10 cellular contexts compared by ENCODE assay signal in genomic region chrX:19839770-19840254, GRCh38. TPM values are rescaled to one million over a fixed set of nuclear protein-coding genes. Genes with fewer than 3 reads are reported as not detected.
DNase-seq lines count a peak whose midpoint lies in the region; ATAC-seq, FAIRE-seq and TF ChIP-seq lines count a peak whose summit lies in the region.
"Had no signal": no experiment of that assay in that cellular context is flagged by ENCODE, and none has a peak within 500 bp of the region (broad histone marks: within the 10 kb centered on the region; RNA-seq: fewer than 3 reads in every experiment).

No MANE protein-coding gene starts in this region.

- SMC1A ChIA-PET in GM12878 (lab: Charles Lee; ENCODE audit: uncharacterized antibody, unreplicated experiment): interaction anchor here (0.7 to 8.2 kb wide), 26 partner anchors 10 to 246 kb away, joined by 3 to 75 read pairs (median 11); no protein-coding TSS in a partner anchor

- no peak overlapping the region for H3K9ac ChIP-seq in BLaER1 treated with 17β-estradiol and CSF1 and Interleukin-3, amounts not matched to agents 10 nM and 100 nM
- H3K9ac ChIP-seq in GM12878 (ENCODE audit: control insufficient read depth, insufficient read depth, low read length): 0 out of 2 replicates have a peak overlapping the region, but pooled peaks have one; percentile 8

- peak overlapping the region; percentile 7 to 63 (median 38); a peak in 19 of 22 replicates for H3K4me2 ChIP-seq in BLaER1 treated with 17β-estradiol and CSF1 and Interleukin-3, amounts not matched to agents 10 nM and 100 nM
- H3K4me2 ChIP-seq in GM12878 (ENCODE audit: control insufficient read depth, insufficient read depth): peak overlapping the region; percentile 41; the same call in 1 of the 2 replicates

- H3K79me2 ChIP-seq in GM12878 (ENCODE audit: control insufficient read depth, insufficient read depth, low read length): peaks cover 70% of the 10 kb centered on the region

- BruUV-seq in GM12878 (replicated peaks; lab: Mats Ljungman, UMichigan): no TSS peak

- peaks cover 0 to 34% (median 16%) of the 10 kb centered on the region in 11 experiments; a peak in 13 of 22 replicates for H3K36me3 ChIP-seq in BLaER1 treated with 17β-estradiol and CSF1 and Interleukin-3, amounts not matched to agents 10 nM and 100 nM
- H3K36me3 ChIP-seq in GM12878 (ENCODE audit: control insufficient read depth in 2 of 2, insufficient read depth in 2 of 2, low read length in 1 of 2) (peaks cover 0 to 4% of the 10 kb centered on the region in 2 experiments; a peak in 2 of 4 replicates), body of pancreas (replicated peaks in 1 of 2; ENCODE audit: insufficient read depth in 1 of 2, low read depth in 2 of 2) (no peaks in the 10 kb centered on the region)

- no peak for TF ChIP-seq POLR2A in GM12878 (IDR thresholded peaks at IDR 0.05; ENCODE audit: low read depth, low read length)
- TF ChIP-seq POLR2A in body of pancreas (IDR thresholded peaks at IDR 0.05): no peak

- CTCF ChIA-PET in GM12878 (lab: Yijun Ruan, JAX): interaction anchor here (0.6 to 1.8 kb wide), 10 partner anchors 16 to 99 kb away, joined by 3 to 7 read pairs (median 4); no protein-coding TSS in a partner anchor

- peaks cover 19 to 47% (median 29%) of the 10 kb centered on the region in 10 experiments for H3K4me1 ChIP-seq in BLaER1 treated with 17β-estradiol and CSF1 and Interleukin-3, amounts not matched to agents 10 nM and 100 nM
- peaks cover 31% of the 10 kb centered on the region for H3K4me1 ChIP-seq in GM12878 (ENCODE audit: control insufficient read depth, insufficient read depth, low read length)
- H3K4me1 ChIP-seq in body of pancreas: no peaks in the 10 kb centered on the region

- POLR2A ChIA-PET in GM12878 (lab: Charles Lee): interaction anchor here (0.5 to 3.7 kb wide), 18 partner anchors 9 to 111 kb away, joined by 3 to 23 read pairs (median 4); no protein-coding TSS in a partner anchor

- WGBS in GM12878 (ENCODE audit: insufficient coverage, insufficient replicate concordance, low lambda C conversion rate, missing lambda C conversion rate): 0% methylated on average over 2 of the region's 2 CpGs
- 59 to 72% methylated on average over 2 of the region's 2 CpGs for WGBS in body of pancreas, 2 donors

- RAD21 ChIA-PET in GM12878 (lab: Charles Lee; ENCODE audit: unreplicated experiment): interaction anchor here (0.7 to 4.3 kb wide), 28 partner anchors 9 to 228 kb away, joined by 3 to 35 read pairs (median 6); no protein-coding TSS in a partner anchor

- H4K20me1 ChIP-seq in BLaER1 treated with 17β-estradiol and CSF1 and Interleukin-3, amounts not matched to agents 10 nM and 100 nM: peaks cover 0 to 53% (median 11%) of the 10 kb centered on the region in 11 experiments; a peak in 12 of 22 replicates
- H4K20me1 ChIP-seq in GM12878 (ENCODE audit: control insufficient read depth, insufficient read depth): no peaks in the 10 kb centered on the region

- TF ChIP-seq CTCF in GM12878 (IDR thresholded peaks at IDR 0.05 in 2 of 3, conservative IDR thresholded peaks at IDR 0.05 in 1 of 3; ENCODE audit: control insufficient read depth in 2 of 3, extremely low read depth in 1 of 3, insufficient read depth in 1 of 3, low read depth in 3 of 3, low read length in 3 of 3): no peak
- no peak for TF ChIP-seq CTCF in body of pancreas (IDR thresholded peaks at IDR 0.05)

- FAIRE-seq in GM12878 (lab: Jason Lieb, UNC): no peak

- intact Hi-C loops in GM12878 (cut with micrococcal nuclease; ENCODE audit: unreplicated experiment): loop anchor here (2.0 to 5.0 kb wide), 3 partner anchors 23 to 93 kb away; no protein-coding TSS in a partner anchor
- intact Hi-C loops in body of pancreas (cut with DNase I): no loop called here

- in situ Hi-C loops in GM12878 (cut with MboI): no loop called here

- no peak for TF ChIP-seq RAD21 in GM12878 (IDR thresholded peaks at IDR 0.05; ENCODE audit: insufficient read depth, low read depth, low read length)

- 0 out of 22 replicates have a peak overlapping the region, but pooled peaks of 2 of the 11 experiments have one; percentile 13 to 16 for H3K27ac ChIP-seq in BLaER1 treated with 17β-estradiol and CSF1 and Interleukin-3, amounts not matched to agents 10 nM and 100 nM
- H3K27ac ChIP-seq in GM12878 (ENCODE audit: control insufficient read depth, insufficient read depth) (peak overlapping the region; percentile 84), body of pancreas (no peak overlapping the region)

- DNase-seq in NCI-H510A treated with DMSO at 0.1 percent for 48 hours (lab: John Stamatoyannopoulos, UW): peak; percentile 76
- DNase-seq in GM12878 (ENCODE audit: low read depth, low spot score): peak; percentile 64
- no peak for DNase-seq in body of pancreas
- DNase-seq in foreskin melanocyte: no peak
- DNase-seq: NCI-H774 had no signal

- no peak overlapping the region for H2AFZ ChIP-seq in GM12878 (ENCODE audit: control insufficient read depth, low read depth, low read length)

- H3K27me3 ChIP-seq in BLaER1 treated with 17β-estradiol and CSF1 and Interleukin-3, amounts not matched to agents 10 nM and 100 nM: no peaks in the 10 kb centered on the region
- H3K27me3 ChIP-seq in GM12878 (replicated peaks in 1 of 2; ENCODE audit: control insufficient read depth in 2 of 2, insufficient read depth in 2 of 2, low read length in 1 of 2) (no peaks in the 10 kb centered on the region), body of pancreas (no peaks in the 10 kb centered on the region)

- H3K4me3 ChIP-seq in BLaER1 treated with 17β-estradiol and CSF1 and Interleukin-3, amounts not matched to agents 10 nM and 100 nM: no peak overlapping the region
- H3K4me3 ChIP-seq in GM12878: no peak overlapping the region
- H3K4me3 ChIP-seq in body of pancreas: no peak overlapping the region
- H3K4me3 ChIP-seq: skin epidermis had no signal

- H3K9me3 ChIP-seq in BLaER1 treated with 17β-estradiol and CSF1 and Interleukin-3, amounts not matched to agents 10 nM and 100 nM (replicated peaks in 1 of 11): peaks cover 0 to 13% (median 0%) of the 10 kb centered on the region in 11 experiments; a peak in 8 of 22 replicates
- H3K9me3 ChIP-seq in GM12878 (replicated peaks; ENCODE audit: control insufficient read depth, insufficient read depth, low read length): peaks cover 4% of the 10 kb centered on the region; the same call in 2 of the 3 replicates
- no peaks in the 10 kb centered on the region for H3K9me3 ChIP-seq in body of pancreas

- peak; percentile 35 for ATAC-seq in GM21619 (IDR thresholded peaks at IDR 0.05; ENCODE audit: unreplicated experiment)
- peak; percentile 52 for ATAC-seq in GM12878
- ATAC-seq in body of pancreas: no peak
- ATAC-seq in HG03571 (IDR thresholded peaks at IDR 0.05; ENCODE audit: unreplicated experiment): no peak
- ATAC-seq in GM19455 (IDR thresholded peaks at IDR 0.05; ENCODE audit: unreplicated experiment): no peak

- TF ChIP-seq EP300 in GM12878 (IDR thresholded peaks at IDR 0.05; ENCODE audit: borderline replicate concordance in 1 of 2, control insufficient read depth in 1 of 2, low read depth in 2 of 2, low read length in 2 of 2): peak; percentile 6 to 68; a peak in 2 of 4 replicates

TF ChIP-seq in GM12878, 131 proteins besides CTCF, POLR2A, EP300 and RAD21 (continues in another document):
- TF ChIP-seq WRNIP1 (IDR thresholded peaks at IDR 0.05; ENCODE audit: borderline replicate concordance, low read depth, low read length) (no peak), CEBPB (IDR thresholded peaks at IDR 0.05; ENCODE audit: borderline replicate concordance in 1 of 2, low read depth in 2 of 2, low read length in 2 of 2) (no peak), FOXK2 (IDR thresholded peaks at IDR 0.05) (no peak)
- TF ChIP-seq, protein P1, sequence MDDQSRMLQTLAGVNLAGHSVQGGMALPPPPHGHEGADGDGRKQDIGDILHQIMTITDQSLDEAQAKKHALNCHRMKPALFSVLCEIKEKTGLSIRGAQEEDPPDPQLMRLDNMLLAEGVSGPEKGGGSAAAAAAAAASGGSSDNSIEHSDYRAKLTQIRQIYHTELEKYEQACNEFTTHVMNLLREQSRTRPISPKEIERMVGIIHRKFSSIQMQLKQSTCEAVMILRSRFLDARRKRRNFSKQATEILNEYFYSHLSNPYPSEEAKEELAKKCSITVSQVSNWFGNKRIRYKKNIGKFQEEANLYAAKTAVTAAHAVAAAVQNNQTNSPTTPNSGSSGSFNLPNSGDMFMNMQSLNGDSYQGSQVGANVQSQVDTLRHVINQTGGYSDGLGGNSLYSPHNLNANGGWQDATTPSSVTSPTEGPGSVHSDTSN (IDR thresholded peaks at IDR 0.05; ENCODE audit: insufficient replicate concordance, low read depth, low read length): peak; percentile 80

RNA-seq across cellular contexts. Expression of gene SH3KBP1, which starts 47.6 kb away (rescaled TPM):
- total RNA-seq in GM12878 (2013; cell fraction: nucleolus; rRNA removed): 127 and 135 TPM in 2 replicates
- total RNA-seq in GM12878 (2014; rRNA removed) (62.9 and 64.1 TPM in 2 replicates), GM12878 (2014; rRNA removed; fragmentation: Illumina TruSeq; extraction: Trizol) (93.8 and 97.0 TPM in 2 replicates), GM12878 (2021) (133 and 147 TPM in 2 replicates), body of pancreas (10 to 100 TPM in 1 of 2 donors, 1 to 10 TPM in 1; 4.7 to 11.2 TPM)
- polyA plus RNA-seq in GM12878 (2011; ENCODE audit: low read depth): 47.8 TPM
- polyA plus RNA-seq in GM12878 (2011; rRNA removed) (196 and 229 TPM in 2 replicates), GM12878 (2014; fragmentation: Illumina TruSeq; extraction: Trizol) (138 and 150 TPM in 2 replicates), GM12878 (2014; fragmentation: Nextera tagmentation; extraction: Ambion mirVana) (10 to 100 TPM; 19.4 to 29.4 TPM), GM12878 (2014; rRNA removed) (77.0 and 88.7 TPM in 2 replicates), GM12878 (2016; fragmentation: Nextera tagmentation; extraction: Ambion mirVana) (100 to 1,000 TPM; 202 to 208 TPM)
- polyA plus RNA-seq in GM12878 (2011; cell fraction: cytosol; rRNA removed): 102 and 107 TPM in 2 replicates
- 109 and 117 TPM in 2 replicates for polyA plus RNA-seq in GM12878 (2011; cell fraction: nucleus; rRNA removed)
- polyA plus RNA-seq in GM12878 (2012): 97.8 and 124 TPM in 2 replicates
- 189 and 277 TPM in 2 replicates for polyA minus RNA-seq in GM12878 (2011; rRNA and poly(A)+ RNA removed)
- 51.5 and 57.2 TPM in 2 replicates for polyA minus RNA-seq in GM12878 (2011; cell fraction: cytosol; rRNA and poly(A)+ RNA removed)
- 31.6 and 79.4 TPM in 2 replicates for polyA minus RNA-seq in GM12878 (2011; cell fraction: nucleus; rRNA and poly(A)+ RNA removed)

Comparison
In these comparisons a context has a peak if more than half of its experiments do, and no peak if none do; other contexts are left out.
1. ATAC-seq: peak in GM21619 (single experiment) and GM12878 (single experiment); none in body of pancreas (single experiment), HG03571 (single experiment) and GM19455 (single experiment).
2. DNase-seq: peak in NCI-H510A treated with DMSO at 0.1 percent for 48 hours (single experiment) and GM12878 (single experiment); none in body of pancreas (0 of 4) and foreskin melanocyte (single experiment).
3. RNA of gene SH3KBP1, which starts 47.6 kb away (total RNA-seq): 62.9 to 147 TPM in GM12878; 4.7 to 11.2 TPM in body of pancreas; every median in the first group is over 4 times any median in the second.